Comparison of ENCODE assay signal across 25 cellular contexts in the genomic region with DNA sequence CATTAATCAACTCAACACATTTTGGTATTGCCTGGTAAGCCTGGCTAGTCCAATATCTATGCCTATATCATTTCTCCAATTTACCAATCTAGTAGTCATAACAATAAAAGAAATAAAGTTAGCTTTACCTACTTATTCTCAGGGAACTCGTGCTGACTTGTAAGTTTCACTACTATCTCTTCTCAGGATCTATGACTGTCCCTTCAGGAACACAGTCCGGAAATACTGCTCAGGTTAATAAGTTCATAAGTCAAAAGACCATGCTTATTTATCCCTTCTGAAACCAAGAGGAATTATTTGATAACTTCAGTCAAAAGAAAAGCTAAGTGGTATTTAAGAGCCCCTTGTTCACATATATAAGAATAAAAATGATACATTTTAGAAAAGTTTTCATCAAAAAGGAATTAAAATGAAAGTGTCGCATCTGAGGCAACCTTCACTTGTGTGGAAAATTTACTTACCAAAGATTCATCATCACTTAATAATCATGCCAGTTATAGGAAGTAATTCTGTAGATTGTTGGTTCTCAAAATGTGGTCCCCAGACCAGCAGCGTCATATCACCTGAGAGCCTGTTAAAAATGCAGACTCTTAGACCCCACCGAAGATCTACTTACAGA. TPM values are rescaled to one million over a fixed set of nuclear protein-coding genes. Genes with fewer than 3 reads are reported as not detected.
DNase-seq lines count a peak whose midpoint lies in the region; ATAC-seq, FAIRE-seq and TF ChIP-seq lines count a peak whose summit lies in the region.
"Had no signal": no experiment of that assay in that cellular context is flagged by ENCODE, and none has a peak within 500 bp of the region (broad histone marks: within the 10 kb centered on the region; RNA-seq: fewer than 3 reads in every experiment).

No MANE protein-coding gene starts in this region.

- no peak overlapping the region for H2AFZ ChIP-seq in hepatocyte

- no peaks in the 10 kb centered on the region for H3K9me2 ChIP-seq in hepatocyte (replicated peaks; ENCODE audit: insufficient read depth)

- H3K79me2 ChIP-seq in hepatocyte, result no peaks in the 10 kb centered on the region

- DNase-seq in Calu3, result no peak
- DNase-seq in M059J (ENCODE audit: low read depth), result peak; percentile 70
- DNase-seq in bronchial epithelial cell (ENCODE audit: low read depth), result peak; percentile 90
- DNase-seq in hepatocyte (ENCODE audit: low spot score), result no peak
- DNase-seq in uterus, result no peak
- DNase-seq: DMS53, H7, KG1, NCI-H1105, NCI-H146, NCI-H2029, NCI-H2227 treated with DMSO at 0.1 percent for 48 hours, NCI-H510A, NCI-H748 treated with DMSO at 0.1 percent for 48 hours, Right ventricle myocardium superior had no signal

- no peaks in the 10 kb centered on the region for H3K27me3 ChIP-seq in bronchial epithelial cell (ENCODE audit: control insufficient read depth, insufficient read depth, low read length)
- H3K27me3 ChIP-seq in hepatocyte, result no peaks in the 10 kb centered on the region
- H3K27me3 ChIP-seq in uterus, result no peaks in the 10 kb centered on the region

- TF ChIP-seq POLR2A in uterus (IDR thresholded peaks at IDR 0.05), result no peak

- CTCF ChIA-PET in Calu3 (lab: Charles Lee), result no interaction called here

- FAIRE-seq in bronchial epithelial cell (lab: Jason Lieb, UNC), result no peak
- FAIRE-seq: A204.1, D721Med, RCC 7860 had no signal

- BruUV-seq in Calu3 (replicated peaks; lab: Mats Ljungman, UMichigan), result no TSS peak

- H3K4me3 Mint-ChIP-seq in Calu3 (ENCODE audit: low read depth, unreplicated experiment), result no peak overlapping the region
- H3K4me3 Mint-ChIP-seq: B cell, CD14-positive monocyte had no signal

- H3K27ac ChIP-seq in hepatocyte, result peak overlapping the region; percentile 49
- H3K27ac ChIP-seq in uterus, result no peak overlapping the region
- H3K27ac ChIP-seq: HL-60 had no signal

- ATAC-seq in GM19455 (IDR thresholded peaks at IDR 0.05; ENCODE audit: unreplicated experiment) (no peak), GM19351 (IDR thresholded peaks at IDR 0.05; ENCODE audit: unreplicated experiment) (no peak), GM19463 (IDR thresholded peaks at IDR 0.05; ENCODE audit: unreplicated experiment) (no peak)

- no peaks in the 10 kb centered on the region for H4K20me1 ChIP-seq in hepatocyte (ENCODE audit: insufficient read depth, poor library complexity, severe bottlenecking)

- peaks cover 2% of the 10 kb centered on the region for H3K9me3 Mint-ChIP-seq in Calu3 (ENCODE audit: low read depth, unreplicated experiment)

- H3K36me3 Mint-ChIP-seq in Calu3 (ENCODE audit: insufficient read depth, unreplicated experiment), result peaks cover 10% of the 10 kb centered on the region

- H3K9me3 ChIP-seq in hepatocyte (ENCODE audit: low read depth), result no peaks in the 10 kb centered on the region
- no peaks in the 10 kb centered on the region for H3K9me3 ChIP-seq in uterus

- H3K4me2 ChIP-seq in hepatocyte, result no peak overlapping the region

- H3K4me1 Mint-ChIP-seq in Calu3 (ENCODE audit: low read depth, unreplicated experiment), result peaks cover 49% of the 10 kb centered on the region

- H3K4me3 ChIP-seq in bronchial epithelial cell (ENCODE audit: low read depth, low read length) (no peak overlapping the region), hepatocyte (no peak overlapping the region), uterus (no peak overlapping the region)

- intact Hi-C loops in Calu3 (cut with micrococcal nuclease; ENCODE audit: unreplicated experiment) (no loop called here), uterus (cut with DNase I; ENCODE audit: low total_unique reads) (no loop called here)

- H3K4me1 ChIP-seq in hepatocyte (ENCODE audit: insufficient read depth) (peaks cover 27% of the 10 kb centered on the region), uterus (peaks cover 0 to 4% of the 10 kb centered on the region in 2 donors)

- peak overlapping the region; percentile 74 for H3K27ac Mint-ChIP-seq in Calu3 (ENCODE audit: unreplicated experiment)
- H3K27ac Mint-ChIP-seq: CD14-positive monocyte had no signal

- TF ChIP-seq CTCF in Calu3 (IDR thresholded peaks at IDR 0.05; ENCODE audit: unreplicated experiment), result no peak
- no peak for TF ChIP-seq CTCF in bronchial epithelial cell (IDR thresholded peaks at IDR 0.05; ENCODE audit: insufficient read depth, low read length, severe bottlenecking)
- no peak for TF ChIP-seq CTCF in hepatocyte (IDR thresholded peaks at IDR 0.05; ENCODE audit: poor library complexity)
- no peak for TF ChIP-seq CTCF in uterus (IDR thresholded peaks at IDR 0.05)

- WGBS in hepatocyte (ENCODE audit: low lambda C conversion rate, missing lambda C conversion rate), result 89% methylated on average over 5 of the region's 5 CpGs

- H3K36me3 ChIP-seq in bronchial epithelial cell (ENCODE audit: control insufficient read depth, insufficient read depth, low read length) (no peaks in the 10 kb centered on the region), hepatocyte (replicated peaks; ENCODE audit: insufficient read depth, low read depth) (no peaks in the 10 kb centered on the region), uterus (no peaks in the 10 kb centered on the region)

- no peaks in the 10 kb centered on the region for H3K27me3 Mint-ChIP-seq in Calu3 (ENCODE audit: unreplicated experiment)
- H3K27me3 Mint-ChIP-seq: B cell had no signal

RNA-seq across cellular contexts. Expression of gene THRB, which starts 15.5 kb away (rescaled TPM):
- total RNA-seq in Calu3 (2022), result 13.5 and 15.5 TPM in 2 replicates
- 1.3 and 2.0 TPM in 2 replicates for total RNA-seq in M059J (2014; rRNA removed; shearing (Covaris generic))
- 7.6 and 9.0 TPM in 2 replicates for total RNA-seq in bronchial epithelial cell
- 60.0 and 66.4 TPM in 2 replicates for total RNA-seq in hepatocyte
- 26.8 and 28.1 TPM in 2 replicates for polyA plus RNA-seq in hepatocyte
- total RNA-seq in uterus, result 10 to 100 TPM in 2 of 4 donors, 1 to 10 TPM in 2; 4.6 to 38.2 (median 17.3) TPM
- total RNA-seq: OCI-LY7 had no signal
- polyA plus RNA-seq: CD14-positive monocyte had no signal

Comparison
In these comparisons a context has a peak if more than half of its experiments do, and no peak if none do; other contexts are left out.
1. DNase-seq: peak in M059J (single experiment) and bronchial epithelial cell (single experiment); none in Calu3 (single experiment), hepatocyte (single experiment) and uterus (0 of 2).